In the genomic region with DNA sequence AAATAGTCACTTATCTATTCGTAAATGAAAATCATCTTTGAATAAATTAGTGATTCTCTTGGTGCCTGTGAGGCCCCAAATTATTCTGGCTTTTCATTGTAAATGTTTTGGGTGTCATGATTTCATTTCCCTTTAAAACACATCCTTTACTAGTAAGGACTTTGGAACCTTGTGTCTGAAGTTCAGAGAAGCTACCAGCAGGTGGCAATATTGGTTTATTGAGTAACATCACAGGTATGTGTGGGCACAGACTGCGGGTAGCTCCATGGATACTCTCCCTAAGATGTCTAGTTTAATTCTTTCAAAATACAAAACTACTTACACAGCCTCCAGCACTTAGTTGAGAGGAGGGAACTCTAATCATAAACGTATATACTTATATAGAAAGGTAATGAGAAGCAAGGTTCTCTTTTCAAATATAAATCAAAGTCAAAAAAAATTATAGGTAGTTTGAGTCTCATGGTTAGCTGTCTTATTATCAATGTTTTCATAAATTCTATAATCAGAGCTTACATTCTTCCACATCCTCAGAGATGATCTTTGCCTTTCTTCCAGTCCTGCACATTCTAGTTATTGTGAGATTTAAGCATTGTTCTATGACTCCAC, we compare ENCODE assay signal across 8 cellular contexts.
A peak's percentile ranks its signal among the peaks of the same experiment; 100 is the strongest.
DNase-seq lines count a peak whose midpoint lies in the region; ATAC-seq and TF ChIP-seq lines count a peak whose summit lies in the region.

No MANE protein-coding gene starts in this region.

- H3K9me3 ChIP-seq in iPS DF 6.9 (ENCODE audit: control insufficient read depth, insufficient read depth, low read length): no peaks in the 10 kb centered on the region

- H3K9me3 Mint-ChIP-seq in activated T-cell treated with anti-CD3 and anti-CD28 coated beads, Interleukin-2, amount 50 U/mL, for 24 hours: peaks cover 2% of the 10 kb centered on the region

- WGBS in iPS DF 6.9 (ENCODE audit: insufficient coverage, insufficient read length): no CpG with 5 or more reads among the region's 3 CpGs

- DNase-seq in activated T-cell treated with anti-CD3 and anti-CD28 coated beads for 4 hours (peak; percentile 11), HL-60 (ENCODE audit: low read depth in 1 of 2, low spot score in 1 of 2) (peak; percentile 32 to 61), NCI-H82 (lab: John Stamatoyannopoulos, UW) (peak; percentile 92), amniotic epithelial cell (ENCODE audit: low read depth) (peak; percentile 72), iPS DF 6.9 (ENCODE audit: low read depth, low spot score) (peak; percentile 63)
- DNase-seq in activated T-cell treated with anti-CD3 and anti-CD28 coated beads, Interleukin-2, amount 50 U/mL, for 24 hours: no peak
- DNase-seq in stimulated activated CD4-positive, alpha-beta T cell treated with anti-CD3 and anti-CD28 coated beads, Interleukin-4, amount 100 ng/mL, for 24 hours: peak; percentile 29

- H3K36me3 ChIP-seq in iPS DF 6.9 (ENCODE audit: control insufficient read depth, insufficient read depth, low read length): no peaks in the 10 kb centered on the region

- H3K36me3 Mint-ChIP-seq in activated T-cell treated with anti-CD3 and anti-CD28 coated beads, Interleukin-2, amount 50 U/mL, for 24 hours (ENCODE audit: low read depth): no peaks in the 10 kb centered on the region

- H3K27me3 ChIP-seq in HL-60 (ENCODE audit: insufficient read depth, poor library complexity, severe bottlenecking): no peaks in the 10 kb centered on the region
- no peaks in the 10 kb centered on the region for H3K27me3 ChIP-seq in iPS DF 6.9 (ENCODE audit: control insufficient read depth, insufficient read depth, low read length)

- no peaks in the 10 kb centered on the region for H3K4me1 ChIP-seq in iPS DF 6.9 (ENCODE audit: control insufficient read depth, insufficient read depth, low read length)

- peak; percentile 30 for TF ChIP-seq CTCF in HL-60 (IDR thresholded peaks at IDR 0.05; ENCODE audit: insufficient read depth, low read length)

- H3K4me3 ChIP-seq in HL-60 (replicated peaks; ENCODE audit: insufficient read depth, low read length) (no peak overlapping the region), iPS DF 6.9 (ENCODE audit: low read length) (no peak overlapping the region)

- peak; percentile 95 for ATAC-seq in GM21529 (IDR thresholded peaks at IDR 0.05; ENCODE audit: unreplicated experiment)

- H3K27me3 Mint-ChIP-seq in activated T-cell treated with anti-CD3 and anti-CD28 coated beads, Interleukin-2, amount 50 U/mL, for 24 hours: peaks cover 6% of the 10 kb centered on the region

- H3K4me1 Mint-ChIP-seq in activated T-cell treated with anti-CD3 and anti-CD28 coated beads, Interleukin-2, amount 50 U/mL, for 24 hours (ENCODE audit: low read depth): no peaks in the 10 kb centered on the region

- no peak overlapping the region for H3K4me3 Mint-ChIP-seq in activated T-cell treated with anti-CD3 and anti-CD28 coated beads, Interleukin-2, amount 50 U/mL, for 24 hours

- H3K27ac ChIP-seq in HL-60 (replicated peaks): no peak overlapping the region
- H3K27ac ChIP-seq in iPS DF 6.9 (ENCODE audit: low read length): no peak overlapping the region

- no peak overlapping the region for H3K27ac Mint-ChIP-seq in activated T-cell treated with anti-CD3 and anti-CD28 coated beads, Interleukin-2, amount 50 U/mL, for 24 hours
